Comparison of ENCODE assay signal across 8 cellular contexts in the genomic region with DNA sequence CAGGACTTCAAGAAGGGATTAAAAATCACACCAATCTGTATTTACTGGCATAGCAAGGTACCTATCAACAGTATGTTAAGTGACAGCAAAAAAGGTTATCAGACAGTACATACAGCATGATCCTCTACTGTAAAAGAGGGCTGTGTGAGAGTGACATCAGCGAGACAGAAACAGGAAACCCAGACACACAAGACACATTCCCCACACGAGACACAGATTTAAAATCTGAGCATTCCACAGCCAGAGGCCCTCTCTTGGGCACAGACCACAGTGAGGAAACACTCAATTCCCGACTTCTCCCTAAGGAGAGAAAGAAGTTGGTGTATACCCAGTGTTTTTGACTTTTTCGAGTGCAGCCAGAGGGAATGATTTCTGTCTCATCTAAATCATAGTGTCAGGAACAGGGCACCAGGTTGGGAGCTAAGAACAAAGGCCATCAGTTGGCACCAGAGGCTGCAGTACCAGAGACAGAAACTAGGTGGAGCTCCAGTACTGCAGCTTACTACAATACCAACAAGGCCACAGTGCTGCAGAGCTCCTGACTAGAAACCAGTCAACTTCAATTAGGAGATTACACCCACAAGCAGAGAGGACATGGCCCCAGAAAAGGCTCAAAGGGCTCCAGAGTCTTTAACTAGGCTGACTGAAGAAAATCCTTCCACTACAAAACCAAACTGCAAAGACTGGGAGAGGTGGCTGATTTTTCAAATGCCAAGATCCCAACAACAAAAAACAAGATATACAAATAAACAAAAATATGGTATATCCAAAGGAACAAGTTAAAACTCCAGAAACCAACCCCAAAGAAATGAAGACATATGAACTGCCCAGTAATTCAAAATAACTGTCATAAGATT. TPM values are rescaled to one million over a fixed set of nuclear protein-coding genes. Genes with fewer than 3 reads are reported as not detected.
DNase-seq lines count a peak whose midpoint lies in the region; ATAC-seq and TF ChIP-seq lines count a peak whose summit lies in the region.

No MANE protein-coding gene starts in this region.

- H3K27ac ChIP-seq in cardiac muscle cell (no peak overlapping the region), psoas muscle (no peak overlapping the region)

- H3K9me3 Mint-ChIP-seq in activated naive CD4-positive, alpha-beta T cell treated with anti-CD3 and anti-CD28 coated beads, Interleukin-2, amount 50 U/mL, for 72 hours: no peaks in the 10 kb centered on the region

- DNase-seq in COR-L47 (lab: John Stamatoyannopoulos, UW) (peak; percentile 66), NCI-H1436 (lab: John Stamatoyannopoulos, UW) (peak; percentile 73), SKM-1 treated with dmso at 0.1 percent for 144 hours (lab: John Stamatoyannopoulos, UW; ENCODE audit: unreplicated experiment) (peak; percentile 79), cardiac muscle cell (ENCODE audit: low read depth in 1 of 2, low spot score in 1 of 2) (peak; percentile 81 to 86), psoas muscle (peak; percentile 59 to 61)
- DNase-seq in activated naive CD4-positive, alpha-beta T cell treated with anti-CD3 and anti-CD28 coated beads, Interleukin-2, amount 50 U/mL, for 72 hours (ENCODE audit: low spot score in 2 of 2): peak; percentile 68 to 80

- peak; percentile 83 for ATAC-seq in GM21737 (IDR thresholded peaks at IDR 0.05; ENCODE audit: unreplicated experiment)
- peak; percentile 95 to 96 for ATAC-seq in activated naive CD4-positive, alpha-beta T cell treated with anti-CD3 and anti-CD28 coated beads, Interleukin-2, amount 50 U/mL, for 72 hours
- peak; percentile 91 to 97 (median 96) for ATAC-seq in psoas muscle
- no peak for ATAC-seq in HG03196 (IDR thresholded peaks at IDR 0.05; ENCODE audit: unreplicated experiment)

- H3K27ac Mint-ChIP-seq in activated naive CD4-positive, alpha-beta T cell treated with anti-CD3 and anti-CD28 coated beads, Interleukin-2, amount 50 U/mL, for 72 hours: peak overlapping the region in 1 of 2 donors; percentile 91

- WGBS in psoas muscle, 3 donors: 18 to 27% (median 21%) methylated on average over 4 of the region's 4 CpGs

- H3K4me3 ChIP-seq in cardiac muscle cell (no peak overlapping the region), psoas muscle (no peak overlapping the region)

- H3K27me3 ChIP-seq in cardiac muscle cell (no peaks in the 10 kb centered on the region), psoas muscle (ENCODE audit: insufficient read depth in 3 of 3, low read length in 2 of 3) (no peaks in the 10 kb centered on the region)

- H3K9me3 ChIP-seq in cardiac muscle cell (ENCODE audit: low read depth): no peaks in the 10 kb centered on the region
- H3K9me3 ChIP-seq in psoas muscle: no peaks in the 10 kb centered on the region

- intact Hi-C loops in psoas muscle (cut with DNase I): loop anchor here (2.0 to 5.0 kb wide), 3 partner anchors 187 to 418 kb away; no protein-coding TSS in a partner anchor

- H3K4me1 ChIP-seq in cardiac muscle cell (ENCODE audit: low read depth) (peaks cover 5% of the 10 kb centered on the region), psoas muscle (no peaks in the 10 kb centered on the region)

- peaks cover 10 to 50% of the 10 kb centered on the region in 2 donors for H3K36me3 Mint-ChIP-seq in activated naive CD4-positive, alpha-beta T cell treated with anti-CD3 and anti-CD28 coated beads, Interleukin-2, amount 50 U/mL, for 72 hours

- TF ChIP-seq CTCF in cardiac muscle cell (IDR thresholded peaks at IDR 0.05; ENCODE audit: low read depth, low read length) (peak; percentile 99), psoas muscle (IDR thresholded peaks at IDR 0.05) (peak; percentile 100)

- no peaks in the 10 kb centered on the region for H3K36me3 ChIP-seq in cardiac muscle cell
- peaks cover 0 to 12% of the 10 kb centered on the region in 2 donors for H3K36me3 ChIP-seq in psoas muscle (ENCODE audit: insufficient read depth in 1 of 2, low read depth in 1 of 2)

RNA-seq across cellular contexts. Expression of a gene that starts 41.0 kb away (rescaled TPM):
- total RNA-seq in activated naive CD4-positive, alpha-beta T cell treated with anti-CD3 and anti-CD28 coated beads, Interleukin-2, amount 50 U/mL, for 72 hours: 10 to 100 TPM; 21.6 to 23.8 TPM
- total RNA-seq in cardiac muscle cell: 35.0 and 37.9 TPM in 2 replicates
- 53.7 and 60.8 TPM in 2 replicates for polyA plus RNA-seq in cardiac muscle cell
- total RNA-seq in psoas muscle: 10 to 100 TPM; 19.9 to 35.1 (median 22.4) TPM
- polyA plus RNA-seq in psoas muscle: 10 to 100 TPM; 26.6 to 48.5 (median 37.3) TPM

RNA-seq across cellular contexts. Expression of a gene that starts 41.1 kb away (rescaled TPM):
- total RNA-seq in activated naive CD4-positive, alpha-beta T cell treated with anti-CD3 and anti-CD28 coated beads, Interleukin-2, amount 50 U/mL, for 72 hours: 10 to 100 TPM; 25.0 to 30.3 TPM
- total RNA-seq in cardiac muscle cell (64.0 and 78.5 TPM in 2 replicates), psoas muscle (10 to 100 TPM; 22.5 to 37.5 (median 29.2) TPM)
- polyA plus RNA-seq in cardiac muscle cell (85.4 and 88.8 TPM in 2 replicates), psoas muscle (10 to 100 TPM; 26.3 to 58.5 (median 35.2) TPM)
